ENCODE assay signal across 13 cellular contexts in the genomic region with DNA sequence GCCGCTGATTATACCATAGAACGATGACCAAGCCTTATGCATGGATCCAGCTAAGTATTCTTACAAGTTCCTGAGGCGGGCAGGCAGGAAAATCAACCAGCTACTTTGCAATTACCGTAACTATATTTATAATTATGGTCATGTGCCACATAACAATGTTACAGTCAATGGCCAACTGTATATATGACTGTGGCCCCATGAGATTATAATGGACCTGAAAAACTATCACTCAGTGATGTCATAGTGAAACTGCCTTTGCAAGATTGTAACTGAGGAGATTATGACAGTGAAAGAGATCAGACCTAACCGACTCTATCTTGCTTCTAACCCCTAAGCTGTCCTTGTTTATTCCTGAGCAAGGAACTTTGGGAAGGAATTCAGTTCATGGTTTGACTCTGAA. TPM values are rescaled to one million over a fixed set of nuclear protein-coding genes. Genes with fewer than 3 reads are reported as not detected.
A peak's percentile ranks its signal among the peaks of the same experiment; 100 is the strongest.
DNase-seq lines count a peak whose midpoint lies in the region; ATAC-seq and TF ChIP-seq lines count a peak whose summit lies in the region.
"Had no signal": no experiment of that assay in that cellular context is flagged by ENCODE, and none has a peak within 500 bp of the region (broad histone marks: within the 10 kb centered on the region; RNA-seq: fewer than 3 reads in every experiment).

No MANE protein-coding gene starts in this region.

- H3K27ac Mint-ChIP-seq in neural crest cell (ENCODE audit: unreplicated experiment) = peak overlapping the region; percentile 64
- H3K27ac Mint-ChIP-seq: CD4-positive, alpha-beta T cell had no signal

- no peak for DNase-seq in neural crest cell (ENCODE audit: low read depth, low spot score)
- DNase-seq in stimulated activated naive CD8-positive, alpha-beta T cell treated with anti-CD3 and anti-CD28 coated beads, Interleukin-15, Interleukin-2, amounts not matched to agents 100 U/mL and 50 U/mL, for 24 hours = no peak
- DNase-seq in foreskin keratinocyte = no peak
- DNase-seq in DMS53 (lab: John Stamatoyannopoulos, UW) = no peak
- no peak for DNase-seq in NCI-H1930 (lab: John Stamatoyannopoulos, UW)
- DNase-seq: activated CD4-positive, alpha-beta T cell treated with anti-CD3 and anti-CD28 coated beads for 48 hours; CD4-positive, alpha-beta T cell; erythroblast; MM.1S had no signal

- peaks cover 8% of the 10 kb centered on the region for H3K9me3 Mint-ChIP-seq in neural crest cell
- H3K9me3 Mint-ChIP-seq: CD4-positive, alpha-beta T cell had no signal

- no peaks in the 10 kb centered on the region for H3K27me3 ChIP-seq in foreskin keratinocyte
- H3K27me3 ChIP-seq: tibial nerve had no signal

- no peaks in the 10 kb centered on the region for H3K4me1 Mint-ChIP-seq in neural crest cell

- no peak overlapping the region for H3K4me3 Mint-ChIP-seq in neural crest cell
- H3K4me3 Mint-ChIP-seq: CD4-positive, alpha-beta T cell had no signal

- TF ChIP-seq CTCF in neural crest cell (conservative IDR thresholded peaks at IDR 0.05) (no peak), foreskin keratinocyte (conservative IDR thresholded peaks at IDR 0.05) (no peak)

- peaks cover 7% of the 10 kb centered on the region for H3K4me1 ChIP-seq in foreskin keratinocyte
- H3K4me1 ChIP-seq: tibial nerve had no signal

- ATAC-seq in GM18907 (IDR thresholded peaks at IDR 0.05; ENCODE audit: unreplicated experiment) = peak; percentile 96
- peak; percentile 94 for ATAC-seq in GM21619 (IDR thresholded peaks at IDR 0.05; ENCODE audit: unreplicated experiment)
- peak; percentile 80 for ATAC-seq in HG03103 (IDR thresholded peaks at IDR 0.05; ENCODE audit: low read depth, unreplicated experiment)
- ATAC-seq in stimulated activated naive CD8-positive, alpha-beta T cell treated with anti-CD3 and anti-CD28 coated beads, Interleukin-15, Interleukin-2, amounts not matched to agents 100 U/mL and 50 U/mL, for 24 hours = no peak
- no peak for ATAC-seq in foreskin keratinocyte

- H3K27me3 Mint-ChIP-seq in neural crest cell (ENCODE audit: low read depth) = no peaks in the 10 kb centered on the region

- H3K27ac ChIP-seq in foreskin keratinocyte = no peak overlapping the region
- H3K27ac ChIP-seq: tibial nerve had no signal

- H3K36me3 Mint-ChIP-seq in neural crest cell (ENCODE audit: low read depth) = no peaks in the 10 kb centered on the region

RNA-seq across cellular contexts. Expression of gene FAM135A, which starts 33.0 kb away (rescaled TPM):
- total RNA-seq in neural crest cell (30.9 and 32.1 TPM in 2 replicates), foreskin keratinocyte (19.3 and 22.6 TPM in 2 replicates)
- polyA plus RNA-seq in foreskin keratinocyte = 5.4 and 6.6 TPM in 2 replicates

Comparison
In these comparisons a context has a peak if more than half of its experiments do, and no peak if none do; other contexts are left out.
1. ATAC-seq: peak in GM18907 (single experiment), GM21619 (single experiment) and HG03103 (single experiment); none in stimulated activated naive CD8-positive, alpha-beta T cell treated with anti-CD3 and anti-CD28 coated beads, Interleukin-15, Interleukin-2, amounts not matched to agents 100 U/mL and 50 U/mL, for 24 hours (single experiment) and foreskin keratinocyte (single experiment).